In genomic region chr12:80709811-80710726, GRCh38 we compare ENCODE assay signal across 8 cellular contexts. TPM values are rescaled to one million over a fixed set of nuclear protein-coding genes. Genes with fewer than 3 reads are reported as not detected.
DNase-seq lines count a peak whose midpoint lies in the region; ATAC-seq and TF ChIP-seq lines count a peak whose summit lies in the region.

No MANE protein-coding gene starts in this region.

- DNase-seq in GM20000 (ENCODE audit: low spot score) (no peak), fibroblast of pulmonary artery (ENCODE audit: low read depth) (peak; percentile 20), foreskin melanocyte (no peak), left lung (no peak)
- peak; percentile 30 for DNase-seq in Jurkat, Clone E6-1 (ENCODE audit: low read depth, low spot score)
- no peak for DNase-seq in stimulated activated naive CD4-positive, alpha-beta T cell (lab: John Stamatoyannopoulos, UW)

- no peaks in the 10 kb centered on the region for H3K9me3 ChIP-seq in left lung

- ATAC-seq in left lung (no peak), GM18520 (IDR thresholded peaks at IDR 0.05; ENCODE audit: unreplicated experiment) (no peak)

- no peaks in the 10 kb centered on the region for H3K36me3 ChIP-seq in left lung

- H3K27ac ChIP-seq in C4-2B (peak overlapping the region; percentile 95), left lung (no peak overlapping the region)

- no peak overlapping the region for H3K4me3 ChIP-seq in Jurkat, Clone E6-1 (ENCODE audit: low read length)
- H3K4me3 ChIP-seq in fibroblast of pulmonary artery (replicated peaks; ENCODE audit: low read depth, low read length) (no peak overlapping the region), left lung (no peak overlapping the region)

- intact Hi-C loops in left lung (cut with DNase I), result no loop called here

- no peaks in the 10 kb centered on the region for H3K4me1 ChIP-seq in left lung

- peaks cover 11 to 76% of the 10 kb centered on the region in 2 donors for H3K27me3 ChIP-seq in left lung

- TF ChIP-seq CTCF in C4-2B (conservative IDR thresholded peaks at IDR 0.05) (peak; percentile 38), GM20000 (IDR thresholded peaks at IDR 0.05; ENCODE audit: extremely low read depth, missing control alignments) (peak; percentile 17), fibroblast of pulmonary artery (IDR thresholded peaks at IDR 0.05; ENCODE audit: low read length, missing control alignments) (peak; percentile 45), left lung (IDR thresholded peaks at IDR 0.05) (no peak)

RNA-seq across cellular contexts. Expression of gene MYF6, which starts 2.6 kb away (rescaled TPM):
- polyA plus RNA-seq in Jurkat, Clone E6-1 (2012; ENCODE audit: insufficient read depth, insufficient read length), result not detected
- not detected for total RNA-seq in left lung

RNA-seq across cellular contexts. Expression of gene MYF5, which starts 6.6 kb away (rescaled TPM):
- not detected for polyA plus RNA-seq in Jurkat, Clone E6-1 (2012; ENCODE audit: insufficient read depth, insufficient read length)
- total RNA-seq in left lung, result not detected

Comparison
In these comparisons a context has a peak if more than half of its experiments do, and no peak if none do; other contexts are left out.
1. CTCF ChIP-seq: peak in C4-2B (single experiment), GM20000 (single experiment) and fibroblast of pulmonary artery (single experiment); none in left lung (0 of 2).
2. DNase-seq: peak in Jurkat, Clone E6-1 (single experiment) and fibroblast of pulmonary artery (single experiment); none in GM20000 (single experiment), foreskin melanocyte (single experiment), stimulated activated naive CD4-positive, alpha-beta T cell (0 of 6) and left lung (0 of 2).